10 cellular contexts compared by ENCODE assay signal in genomic region chr1:176517484-176517883, GRCh38. TPM values are rescaled to one million over a fixed set of nuclear protein-coding genes. Genes with fewer than 3 reads are reported as not detected.
DNase-seq lines count a peak whose midpoint lies in the region; ATAC-seq and TF ChIP-seq lines count a peak whose summit lies in the region.
"Had no signal": no experiment of that assay in that cellular context is flagged by ENCODE, and none has a peak within 500 bp of the region (broad histone marks: within the 10 kb centered on the region; RNA-seq: fewer than 3 reads in every experiment).

No MANE protein-coding gene starts in this region.

- ATAC-seq in GM21717 (IDR thresholded peaks at IDR 0.05; ENCODE audit: unreplicated experiment), result peak; percentile 87

- H3K4me1 Mint-ChIP-seq in HFFc6 (ENCODE audit: low read depth) (no peaks in the 10 kb centered on the region), chondrocyte (ENCODE audit: low read depth) (no peaks in the 10 kb centered on the region)

- no peak overlapping the region for H3K4me3 ChIP-seq in fibroblast of villous mesenchyme (ENCODE audit: low read depth, low read length)
- H3K4me3 ChIP-seq: skin epidermis had no signal

- H3K9me3 Mint-ChIP-seq in HFFc6 (peaks cover 44% of the 10 kb centered on the region), chondrocyte (ENCODE audit: low read depth) (peaks cover 11% of the 10 kb centered on the region)

- H3K27ac Mint-ChIP-seq in HFFc6 (no peak overlapping the region), chondrocyte (ENCODE audit: unreplicated experiment) (no peak overlapping the region)

- H3K36me3 Mint-ChIP-seq in HFFc6 (ENCODE audit: low read depth) (no peaks in the 10 kb centered on the region), chondrocyte (ENCODE audit: low read depth) (no peaks in the 10 kb centered on the region)

- no peaks in the 10 kb centered on the region; the same call in none of the 2 replicates for H3K27me3 Mint-ChIP-seq in HFFc6 (ENCODE audit: insufficient read depth)
- H3K27me3 Mint-ChIP-seq in chondrocyte (ENCODE audit: low read depth), result no peaks in the 10 kb centered on the region

- TF ChIP-seq CTCF in fibroblast of villous mesenchyme (IDR thresholded peaks at IDR 0.05; ENCODE audit: insufficient read depth, low read depth, low read length) (no peak), HFFc6 (IDR thresholded peaks at IDR 0.05) (no peak), chondrocyte (IDR thresholded peaks at IDR 0.05) (no peak)

- H3K4me3 Mint-ChIP-seq in HFFc6 (no peak overlapping the region), chondrocyte (ENCODE audit: unreplicated experiment) (no peak overlapping the region)

- DNase-seq in ELR (ENCODE audit: low read depth), result peak; percentile 69
- peak; percentile 0 for DNase-seq in LHCN-M2 (ENCODE audit: low read depth)
- peak; percentile 5 for DNase-seq in fibroblast of villous mesenchyme (ENCODE audit: low read depth)
- DNase-seq in HuH-7 (ENCODE audit: low spot score), result no peak
- no peak for DNase-seq in HFFc6
- DNase-seq in activated CD4-positive, alpha-beta T cell treated with anti-CD3 and anti-CD28 coated beads, Interleukin-2, amount 50 U/mL, for 4 hours, result no peak
- no peak for DNase-seq in chondrocyte (ENCODE audit: low spot score)
- DNase-seq: SW 1271 had no signal

RNA-seq across cellular contexts. Expression of gene PAPPA2, which starts 54.5 kb away (rescaled TPM):
- total RNA-seq in LHCN-M2 (2014; rRNA removed), result 0.06 TPM in 2 replicates
- polyA plus RNA-seq in LHCN-M2 (2012), result not detected
- total RNA-seq in fibroblast of villous mesenchyme, result 1.3 and 1.6 TPM in 2 replicates
- 1 to 10 TPM in 1 of 6 experiments, under 1 TPM in 5; 0.16 to 1.1 (median 0.42) TPM for total RNA-seq in HFFc6 (2021; fragmentation: NEBNext Ultra II Directional; extraction: Animal tissue kit (Norgen Biotek cat#: 25700))
- 0.42 to 1.00 TPM (median 0.73 TPM) in 3 replicates for total RNA-seq in chondrocyte

Comparison
In these comparisons a context has a peak if more than half of its experiments do, and no peak if none do; other contexts are left out.
1. DNase-seq: peak in ELR (single experiment), LHCN-M2 (single experiment) and fibroblast of villous mesenchyme (single experiment); none in HuH-7 (single experiment), HFFc6 (single experiment), activated CD4-positive, alpha-beta T cell treated with anti-CD3 and anti-CD28 coated beads, Interleukin-2, amount 50 U/mL, for 4 hours (0 of 2) and chondrocyte (single experiment).